In the genomic region with DNA sequence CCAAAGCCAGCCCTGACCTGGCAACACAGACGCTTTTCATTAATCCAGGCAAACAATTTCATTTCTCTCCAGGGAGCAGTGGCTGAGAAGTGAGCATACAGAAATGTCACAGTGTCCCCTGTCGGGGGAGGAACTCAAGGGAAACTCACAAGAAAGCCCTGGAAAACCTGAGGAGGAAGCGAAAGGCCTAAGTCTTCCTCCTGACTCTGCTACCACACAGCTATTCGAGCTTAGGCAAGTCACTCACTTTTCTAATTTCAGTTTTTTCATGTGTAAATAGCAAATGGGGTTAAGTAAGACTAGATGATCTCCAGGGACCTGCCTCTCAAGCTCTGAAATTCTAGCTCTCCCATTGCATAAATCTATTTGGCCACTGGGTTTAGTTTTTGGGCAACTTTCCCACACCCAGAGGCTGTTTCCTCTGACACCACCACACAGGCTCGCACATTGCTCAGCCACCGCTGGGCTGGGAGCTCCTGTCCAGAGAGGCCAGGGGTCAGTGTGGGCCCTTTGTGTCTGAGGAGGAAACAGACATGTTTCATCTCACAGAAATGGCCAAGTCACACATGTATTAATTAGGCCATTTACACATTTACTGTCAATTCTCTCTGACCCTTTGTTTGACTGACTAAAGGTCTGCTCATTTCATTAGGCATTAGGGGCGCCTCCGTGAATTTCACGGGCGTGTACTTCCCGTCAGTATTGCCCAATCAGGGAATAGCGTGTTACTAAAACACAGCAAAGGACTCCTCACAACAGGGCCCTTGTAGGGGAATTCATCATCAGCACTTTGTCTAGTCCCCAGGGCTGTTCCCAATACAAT, we compare ENCODE assay signal across 9 cellular contexts. TPM values are rescaled to one million over a fixed set of nuclear protein-coding genes. Genes with fewer than 3 reads are reported as not detected.
A peak's percentile ranks its signal among the peaks of the same experiment; 100 is the strongest.
DNase-seq lines count a peak whose midpoint lies in the region; ATAC-seq lines count a peak whose summit lies in the region.
"Had no signal": no experiment of that assay in that cellular context is flagged by ENCODE, and none has a peak within 500 bp of the region (broad histone marks: within the 10 kb centered on the region; RNA-seq: fewer than 3 reads in every experiment).

No MANE protein-coding gene starts in this region.

- H3K36me3 ChIP-seq in NT2/D1 (ENCODE audit: insufficient read depth, insufficient read length, low read length) (peaks cover 73% of the 10 kb centered on the region), urinary bladder (ENCODE audit: insufficient read depth) (peaks cover 6% of the 10 kb centered on the region)

- WGBS in urinary bladder, result 45% methylated on average over 12 of the region's 12 CpGs

- no peaks in the 10 kb centered on the region for H3K27me3 ChIP-seq in NT2/D1 (ENCODE audit: insufficient read depth, insufficient read length)

- peak; percentile 67 for DNase-seq in NCI-H2196 (lab: John Stamatoyannopoulos, UW; ENCODE audit: unreplicated experiment)
- DNase-seq in NCI-H2196 treated with DMSO at 0.1 percent for 48 hours (lab: John Stamatoyannopoulos, UW; ENCODE audit: unreplicated experiment), result no peak
- DNase-seq in NT2/D1 (ENCODE audit: low read depth, low spot score), result no peak
- peak; percentile 97 for DNase-seq in dedifferentiated amniotic fluid mesenchymal stem cell (ENCODE audit: extremely low spot score)
- DNase-seq in midbrain (lab: John Stamatoyannopoulos, UW), result peak; percentile 33
- DNase-seq in NCI-H82 treated with DMSO at 0.1 percent for 48 hours (lab: John Stamatoyannopoulos, UW; ENCODE audit: unreplicated experiment), result no peak
- DNase-seq: activated naive CD8-positive, alpha-beta T cell treated with anti-CD3 and anti-CD28 coated beads, Interleukin-2, amount 10 ng/mL, durations not matched to agents 7 days and 5 days had no signal

- H3K4me1 ChIP-seq in NT2/D1 (ENCODE audit: insufficient read depth, insufficient read length) (peaks cover 18% of the 10 kb centered on the region), urinary bladder (ENCODE audit: insufficient read depth) (no peaks in the 10 kb centered on the region)

- H3K27ac ChIP-seq in urinary bladder (ENCODE audit: low read depth), result peak overlapping the region; percentile 7

- H3K9me3 ChIP-seq in NT2/D1 (ENCODE audit: insufficient read depth, low read length), result no peaks in the 10 kb centered on the region

- ATAC-seq in GM18517 (IDR thresholded peaks at IDR 0.05; ENCODE audit: unreplicated experiment), result no peak

- H3K4me3 ChIP-seq in NT2/D1 (ENCODE audit: insufficient read length, low read depth), result no peak overlapping the region
- H3K4me3 ChIP-seq in urinary bladder (ENCODE audit: low read depth, low read length), result no peak overlapping the region

- H3K9ac ChIP-seq in NT2/D1 (ENCODE audit: insufficient read length, low read depth), result peak overlapping the region; percentile 11

RNA-seq across cellular contexts. Expression of a gene that starts 9.8 kb away (rescaled TPM):
- 38.3 TPM for total RNA-seq in urinary bladder
- 85.8 TPM for polyA plus RNA-seq in urinary bladder

Comparison
In these comparisons a context has a peak if more than half of its experiments do, and no peak if none do; other contexts are left out.
1. DNase-seq: peak in NCI-H2196 (single experiment), dedifferentiated amniotic fluid mesenchymal stem cell (single experiment) and midbrain (single experiment); none in NCI-H2196 treated with DMSO at 0.1 percent for 48 hours (single experiment), NT2/D1 (single experiment) and NCI-H82 treated with DMSO at 0.1 percent for 48 hours (single experiment).